8 cellular contexts compared by ENCODE assay signal in genomic region chr17:4945176-4945943, GRCh38. TPM values are rescaled to one million over a fixed set of nuclear protein-coding genes. Genes with fewer than 3 reads are reported as not detected.
DNase-seq lines count a peak whose midpoint lies in the region; ATAC-seq and TF ChIP-seq lines count a peak whose summit lies in the region.

No MANE protein-coding gene starts in this region.

- H3K27me3 ChIP-seq in Panc1 (ENCODE audit: control insufficient read depth, insufficient read depth, low read length) = no peaks in the 10 kb centered on the region
- no peaks in the 10 kb centered on the region for H3K27me3 ChIP-seq in gastroesophageal sphincter

- H3K9me3 ChIP-seq in Panc1 (ENCODE audit: control insufficient read depth, insufficient read depth, low read depth, low read length) = no peaks in the 10 kb centered on the region
- no peaks in the 10 kb centered on the region for H3K9me3 ChIP-seq in gastroesophageal sphincter

- POLR2A ChIA-PET in Panc1 (lab: Charles Lee) = interaction anchor here (0.6 to 1.2 kb wide), 2 partner anchors 22 to 380 kb away, joined by 4 to 5 read pairs; partner anchors contain the start of gene SPAG7

- H3K9me3 Mint-ChIP-seq in activated T-helper 2 cell treated with anti-CD3 and anti-CD28 coated beads, Interferon-gamma antibody, Interleukin-2, Interleukin-4, amounts not matched to agents 10 μg/mL and 5 μg/mL and 100 μg/mL, durations not matched to agents 14 hours and 24 hours and 36 hours = no peaks in the 10 kb centered on the region
- no peaks in the 10 kb centered on the region for H3K9me3 Mint-ChIP-seq in progenitor cell of endocrine pancreas (ENCODE audit: low read depth)

- peaks cover 52% of the 10 kb centered on the region for H3K4me1 Mint-ChIP-seq in activated T-helper 2 cell treated with anti-CD3 and anti-CD28 coated beads, Interferon-gamma antibody, Interleukin-2, Interleukin-4, amounts not matched to agents 10 μg/mL and 5 μg/mL and 100 μg/mL, durations not matched to agents 14 hours and 24 hours and 36 hours (ENCODE audit: low read depth)
- peaks cover 29% of the 10 kb centered on the region for H3K4me1 Mint-ChIP-seq in progenitor cell of endocrine pancreas (ENCODE audit: low read depth)

- no peak for TF ChIP-seq EP300 in gastroesophageal sphincter (IDR thresholded peaks at IDR 0.05)

- H3K4me1 ChIP-seq in Panc1 (ENCODE audit: control insufficient read depth, insufficient read depth, low read length) = peaks cover 28% of the 10 kb centered on the region
- H3K4me1 ChIP-seq in gastroesophageal sphincter = peaks cover 0 to 82% (median 36%) of the 10 kb centered on the region in 3 donors
- no peaks in the 10 kb centered on the region for H3K4me1 ChIP-seq in urinary bladder (ENCODE audit: insufficient read depth)

- no peak for TF ChIP-seq CTCF in Panc1 (IDR thresholded peaks at IDR 0.05)
- TF ChIP-seq CTCF in gastroesophageal sphincter (IDR thresholded peaks at IDR 0.05) = no peak
- no peak for TF ChIP-seq CTCF in progenitor cell of endocrine pancreas (IDR thresholded peaks at IDR 0.05; ENCODE audit: unreplicated experiment)

- in situ Hi-C loops in ACHN (cut with HindIII; ENCODE audit: low pct_ligation_motif_present, low pct_unique_long_range_greater_than_20kb, low sequenced_read_pairs) (no loop called here), Panc1 (cut with HindIII; ENCODE audit: low pct_unique_long_range_greater_than_20kb, low sequenced_read_pairs) (no loop called here)

- peak; percentile 28 for ATAC-seq in GM21723 (IDR thresholded peaks at IDR 0.05; ENCODE audit: unreplicated experiment)
- ATAC-seq in Panc1 = peak; percentile 36
- ATAC-seq in gastroesophageal sphincter = peak; percentile 37
- no peak for ATAC-seq in HG02678 (IDR thresholded peaks at IDR 0.05; ENCODE audit: unreplicated experiment)

- intact Hi-C loops in Panc1 (cut with micrococcal nuclease; ENCODE audit: unreplicated experiment) = no loop called here
- intact Hi-C loops in activated T-helper 2 cell treated with anti-CD3 and anti-CD28 coated beads, Interferon-gamma antibody, Interleukin-2, Interleukin-4, amounts not matched to agents 10 μg/mL and 5 μg/mL and 100 μg/mL, durations not matched to agents 14 hours and 24 hours and 36 hours (cut with micrococcal nuclease) = loop anchor here (2.0 to 10.0 kb wide), 2 partner anchors 37 to 581 kb away; partner anchors contain the start of gene UBE2G1

- DNase-seq in ACHN (peak; percentile 92), Panc1 (ENCODE audit: low read depth, low spot score) (peak; percentile 83), progenitor cell of endocrine pancreas (ENCODE audit: low spot score, unreplicated experiment) (no peak)
- peak; percentile 76 for DNase-seq in activated T-helper 2 cell treated with anti-CD3 and anti-CD28 coated beads, Interferon-gamma antibody, Interleukin-2, Interleukin-4, amounts not matched to agents 10 μg/mL and 5 μg/mL and 100 μg/mL, durations not matched to agents 14 hours and 24 hours and 36 hours (ENCODE audit: low spot score)

- CTCF ChIA-PET in Panc1 (lab: Charles Lee) = no interaction called here

- no peaks in the 10 kb centered on the region for H3K27me3 Mint-ChIP-seq in activated T-helper 2 cell treated with anti-CD3 and anti-CD28 coated beads, Interferon-gamma antibody, Interleukin-2, Interleukin-4, amounts not matched to agents 10 μg/mL and 5 μg/mL and 100 μg/mL, durations not matched to agents 14 hours and 24 hours and 36 hours (ENCODE audit: low read depth)
- no peaks in the 10 kb centered on the region for H3K27me3 Mint-ChIP-seq in progenitor cell of endocrine pancreas

- no TSS peak for BruUV-seq in Panc1 (replicated peaks; lab: Mats Ljungman, UMichigan)

- WGBS in gastroesophageal sphincter (ENCODE audit: low coverage in 1 of 2), 2 donors = 9 to 33% methylated on average over 4 to 5 of the region's 7 CpGs
- WGBS in urinary bladder = 41% methylated on average over 7 of the region's 7 CpGs

- peaks cover 14% of the 10 kb centered on the region for H3K36me3 ChIP-seq in Panc1 (ENCODE audit: control insufficient read depth, insufficient read depth, low read length)
- peaks cover 0 to 51% of the 10 kb centered on the region in 2 donors for H3K36me3 ChIP-seq in gastroesophageal sphincter
- H3K36me3 ChIP-seq in urinary bladder (ENCODE audit: insufficient read depth) = peaks cover 3% of the 10 kb centered on the region

- H3K36me3 Mint-ChIP-seq in activated T-helper 2 cell treated with anti-CD3 and anti-CD28 coated beads, Interferon-gamma antibody, Interleukin-2, Interleukin-4, amounts not matched to agents 10 μg/mL and 5 μg/mL and 100 μg/mL, durations not matched to agents 14 hours and 24 hours and 36 hours (ENCODE audit: low read depth) = peaks cover 72% of the 10 kb centered on the region
- peaks cover 8% of the 10 kb centered on the region for H3K36me3 Mint-ChIP-seq in progenitor cell of endocrine pancreas (ENCODE audit: insufficient read depth)

- peak overlapping the region; percentile 94 for H3K27ac ChIP-seq in Panc1 (ENCODE audit: low read length)
- H3K27ac ChIP-seq in gastroesophageal sphincter = peak overlapping the region; percentile 63 to 98 (median 97)
- peak overlapping the region; percentile 61 for H3K27ac ChIP-seq in urinary bladder (ENCODE audit: low read depth)

- peak overlapping the region; percentile 92 for H3K27ac Mint-ChIP-seq in activated T-helper 2 cell treated with anti-CD3 and anti-CD28 coated beads, Interferon-gamma antibody, Interleukin-2, Interleukin-4, amounts not matched to agents 10 μg/mL and 5 μg/mL and 100 μg/mL, durations not matched to agents 14 hours and 24 hours and 36 hours
- peak overlapping the region; percentile 73 for H3K27ac Mint-ChIP-seq in progenitor cell of endocrine pancreas

- no peak for TF ChIP-seq POLR2A in gastroesophageal sphincter (IDR thresholded peaks at IDR 0.05)

- H3K4me3 Mint-ChIP-seq in activated T-helper 2 cell treated with anti-CD3 and anti-CD28 coated beads, Interferon-gamma antibody, Interleukin-2, Interleukin-4, amounts not matched to agents 10 μg/mL and 5 μg/mL and 100 μg/mL, durations not matched to agents 14 hours and 24 hours and 36 hours (ENCODE audit: low read depth) = peak overlapping the region; percentile 100
- H3K4me3 Mint-ChIP-seq in progenitor cell of endocrine pancreas (ENCODE audit: low read depth) = peak overlapping the region; percentile 55

- peak overlapping the region; percentile 83 to 85 for H3K4me3 ChIP-seq in Panc1 (ENCODE audit: low read depth in 2 of 2, low read length in 2 of 2)
- H3K4me3 ChIP-seq in gastroesophageal sphincter = peak overlapping the region in 1 of 2 donors; percentile 100
- no peak overlapping the region for H3K4me3 ChIP-seq in urinary bladder (ENCODE audit: low read depth, low read length)

RNA-seq across cellular contexts. Expression of gene PFN1, which starts 3.0 kb away (rescaled TPM):
- total RNA-seq in Panc1 (2021; ENCODE audit: unreplicated experiment) = 1,074 TPM
- 3,457 TPM for polyA plus RNA-seq in Panc1 (2012; ENCODE audit: insufficient read length)
- total RNA-seq in activated T-helper 2 cell treated with anti-CD3 and anti-CD28 coated beads, Interferon-gamma antibody, Interleukin-2, Interleukin-4, amounts not matched to agents 10 μg/mL and 5 μg/mL and 100 μg/mL, durations not matched to agents 14 hours and 24 hours and 36 hours = 1,460 and 1,475 TPM in 2 replicates
- total RNA-seq in gastroesophageal sphincter = 1,000 to 10,000 TPM in 2 of 4 donors, 100 to 1,000 TPM in 2; 920 to 1,441 (median 1,060) TPM
- total RNA-seq in progenitor cell of endocrine pancreas = 372 and 404 TPM in 2 replicates
- total RNA-seq in urinary bladder = 205 TPM
- 1,651 TPM for polyA plus RNA-seq in urinary bladder

RNA-seq across cellular contexts. Expression of gene RNF167, which starts 5.3 kb away (rescaled TPM):
- total RNA-seq in Panc1 (2021; ENCODE audit: unreplicated experiment) (95.8 TPM), gastroesophageal sphincter (10 to 100 TPM; 67.3 to 98.8 (median 85.9) TPM), progenitor cell of endocrine pancreas (97.4 and 106 TPM in 2 replicates), urinary bladder (15.3 TPM)
- 113 TPM for polyA plus RNA-seq in Panc1 (2012; ENCODE audit: insufficient read length)
- total RNA-seq in activated T-helper 2 cell treated with anti-CD3 and anti-CD28 coated beads, Interferon-gamma antibody, Interleukin-2, Interleukin-4, amounts not matched to agents 10 μg/mL and 5 μg/mL and 100 μg/mL, durations not matched to agents 14 hours and 24 hours and 36 hours = 112 and 126 TPM in 2 replicates
- polyA plus RNA-seq in urinary bladder = 119 TPM

RNA-seq across cellular contexts. Expression of gene SLC25A11, which starts 5.5 kb away (rescaled TPM):
- total RNA-seq in Panc1 (2021; ENCODE audit: unreplicated experiment) (65.9 TPM), gastroesophageal sphincter (10 to 100 TPM; 28.7 to 58.9 (median 46.8) TPM), progenitor cell of endocrine pancreas (46.8 and 47.4 TPM in 2 replicates), urinary bladder (27.7 TPM)
- polyA plus RNA-seq in Panc1 (2012; ENCODE audit: insufficient read length) = 85.2 TPM
- 91.4 and 103 TPM in 2 replicates for total RNA-seq in activated T-helper 2 cell treated with anti-CD3 and anti-CD28 coated beads, Interferon-gamma antibody, Interleukin-2, Interleukin-4, amounts not matched to agents 10 μg/mL and 5 μg/mL and 100 μg/mL, durations not matched to agents 14 hours and 24 hours and 36 hours
- 73.5 TPM for polyA plus RNA-seq in urinary bladder

RNA-seq across cellular contexts. Expression of gene ENO3, which starts 5.6 kb away (rescaled TPM):
- total RNA-seq in Panc1 (2021; ENCODE audit: unreplicated experiment) = 23.4 TPM
- 45.8 TPM for polyA plus RNA-seq in Panc1 (2012; ENCODE audit: insufficient read length)
- total RNA-seq in activated T-helper 2 cell treated with anti-CD3 and anti-CD28 coated beads, Interferon-gamma antibody, Interleukin-2, Interleukin-4, amounts not matched to agents 10 μg/mL and 5 μg/mL and 100 μg/mL, durations not matched to agents 14 hours and 24 hours and 36 hours = 45.7 and 47.9 TPM in 2 replicates
- total RNA-seq in gastroesophageal sphincter = 10 to 100 TPM in 2 of 4 donors, 1 to 10 TPM in 2; 1.5 to 16.2 (median 7.6) TPM
- 23.4 and 25.8 TPM in 2 replicates for total RNA-seq in progenitor cell of endocrine pancreas
- total RNA-seq in urinary bladder = 31.5 TPM
- polyA plus RNA-seq in urinary bladder = 6.3 TPM

RNA-seq across cellular contexts. Expression of gene GP1BA, which starts 13.3 kb away (rescaled TPM):
- total RNA-seq in Panc1 (2021; ENCODE audit: unreplicated experiment) (0.15 TPM), gastroesophageal sphincter (under 1 TPM in 1 of 4 donors, not detected in 3; 0.19 TPM), progenitor cell of endocrine pancreas (not detected in 2 replicates), urinary bladder (not detected)
- polyA plus RNA-seq in Panc1 (2012; ENCODE audit: insufficient read length) = 0.52 TPM
- total RNA-seq in activated T-helper 2 cell treated with anti-CD3 and anti-CD28 coated beads, Interferon-gamma antibody, Interleukin-2, Interleukin-4, amounts not matched to agents 10 μg/mL and 5 μg/mL and 100 μg/mL, durations not matched to agents 14 hours and 24 hours and 36 hours = not detected in 2 replicates
- polyA plus RNA-seq in urinary bladder = 0.04 TPM
